12 cellular contexts compared by ENCODE assay signal in the genomic region with DNA sequence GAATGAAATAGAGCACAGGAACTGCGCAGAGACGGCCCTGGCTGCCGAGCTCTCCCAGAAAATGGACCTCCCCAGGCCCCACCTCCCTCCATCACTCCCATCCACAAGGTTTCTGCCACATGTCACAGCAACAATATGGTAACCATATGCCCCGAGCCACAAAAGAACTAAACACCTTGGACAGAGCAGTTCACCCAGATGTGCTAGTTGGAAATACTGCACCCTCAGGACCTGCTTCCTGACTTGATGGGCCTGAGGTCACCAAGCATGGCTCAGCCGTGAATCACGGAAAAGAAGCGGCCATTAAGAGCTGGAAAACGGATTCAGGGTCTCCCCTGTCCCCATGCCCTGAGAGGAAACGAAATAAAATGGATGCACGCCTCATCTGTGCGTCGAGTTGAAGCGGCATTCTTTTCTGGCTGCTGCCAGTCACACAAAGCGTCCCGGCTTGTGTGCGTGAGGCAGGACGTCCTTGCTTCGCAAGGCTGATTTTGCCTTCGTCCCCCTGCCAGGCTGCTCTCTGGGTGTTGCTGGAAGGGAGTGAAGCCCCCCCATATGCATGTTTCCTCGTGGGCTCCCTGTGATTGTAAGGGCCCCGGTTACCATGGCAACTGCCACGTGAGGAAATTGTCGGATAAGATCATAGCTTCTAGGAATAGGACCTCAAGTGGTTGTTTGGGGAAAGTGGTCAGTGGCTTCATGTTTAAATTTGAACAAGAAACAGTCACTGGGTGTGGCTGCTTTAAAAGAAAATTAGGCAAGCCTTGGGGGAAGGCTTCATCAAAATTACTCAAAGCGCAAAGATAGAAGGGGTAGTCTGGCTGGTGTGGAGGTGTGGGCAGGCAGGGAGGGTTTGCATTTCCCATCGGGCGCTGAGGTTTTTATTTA. TPM values are rescaled to one million over a fixed set of nuclear protein-coding genes. Genes with fewer than 3 reads are reported as not detected.
DNase-seq lines count a peak whose midpoint lies in the region; ATAC-seq and TF ChIP-seq lines count a peak whose summit lies in the region.
"Had no signal": no experiment of that assay in that cellular context is flagged by ENCODE, and none has a peak within 500 bp of the region (broad histone marks: within the 10 kb centered on the region; RNA-seq: fewer than 3 reads in every experiment).

No MANE protein-coding gene starts in this region.

- no peaks in the 10 kb centered on the region for H3K9me3 ChIP-seq in neural progenitor cell (ENCODE audit: low read depth)
- H3K9me3 ChIP-seq in HAP-1, result no peaks in the 10 kb centered on the region
- H3K9me3 ChIP-seq: transverse colon had no signal

- no peak overlapping the region for H3K9ac ChIP-seq in neural progenitor cell
- H3K9ac ChIP-seq: KMS-11 had no signal

- H3K4me2 ChIP-seq in neural progenitor cell, result no peak overlapping the region
- H3K4me2 ChIP-seq: KMS-11 had no signal

- no peak overlapping the region for H3K27ac ChIP-seq in neural progenitor cell
- H3K27ac ChIP-seq: KMS-11, transverse colon had no signal

- DNase-seq in NCI-H1105 treated with DMSO at 0.1 percent for 48 hours (lab: John Stamatoyannopoulos, UW) (peak; percentile 15), NCI-H1105 (lab: John Stamatoyannopoulos, UW) (no peak), MV-4-11 (lab: John Stamatoyannopoulos, UW) (peak; percentile 54), dermis blood vessel endothelial cell (peak; percentile 65), neural progenitor cell (ENCODE audit: low spot score) (no peak), HAP-1 (ENCODE audit: low spot score in 2 of 2) (no peak)
- DNase-seq: NCI-H526 treated with DMSO at 0.1 percent for 48 hours, transverse colon had no signal

- H3F3A ChIP-seq in neural progenitor cell (ENCODE audit: low read depth), result no peaks in the 10 kb centered on the region

- H3K9me3 Mint-ChIP-seq in neural progenitor cell, result no peaks in the 10 kb centered on the region
- H3K9me3 Mint-ChIP-seq: activated T-helper 2 cell treated with anti-CD3 and anti-CD28 coated beads, Interferon-gamma antibody, Interleukin-2, Interleukin-4, amounts not matched to agents 10 μg/mL and 5 μg/mL and 100 μg/mL, durations not matched to agents 14 hours and 24 hours and 36 hours had no signal

- H3K27me3 Mint-ChIP-seq in neural progenitor cell (ENCODE audit: insufficient read depth, low read depth), result peaks cover 13% of the 10 kb centered on the region

- no peaks in the 10 kb centered on the region for H3K36me3 ChIP-seq in neural progenitor cell
- H3K36me3 ChIP-seq in HAP-1 (replicated peaks), result no peaks in the 10 kb centered on the region
- H3K36me3 ChIP-seq: transverse colon had no signal

- H3K36me3 Mint-ChIP-seq in neural progenitor cell, result no peaks in the 10 kb centered on the region

- in situ Hi-C loops in HAP-1 (cut with MboI; ENCODE audit: low sequenced_read_pairs), result no loop called here

- H3K4me3 Mint-ChIP-seq in neural progenitor cell, result peak overlapping the region; percentile 10

- H3K4me3 ChIP-seq in neural progenitor cell (no peak overlapping the region), HAP-1 (no peak overlapping the region)
- H3K4me3 ChIP-seq: transverse colon had no signal

- no peaks in the 10 kb centered on the region for H4K20me1 ChIP-seq in neural progenitor cell (ENCODE audit: low read depth)

- ATAC-seq in GM21786 (IDR thresholded peaks at IDR 0.05; ENCODE audit: unreplicated experiment), result no peak
- no peak for ATAC-seq in HG03280 (IDR thresholded peaks at IDR 0.05; ENCODE audit: unreplicated experiment)

- peaks cover 50% of the 10 kb centered on the region for H3K4me1 Mint-ChIP-seq in neural progenitor cell

- H3K4me1 ChIP-seq in neural progenitor cell, result peaks cover 19% of the 10 kb centered on the region
- H3K4me1 ChIP-seq in HAP-1, result no peaks in the 10 kb centered on the region

- H3K27me3 ChIP-seq in neural progenitor cell (peaks cover 6% of the 10 kb centered on the region), HAP-1 (ENCODE audit: low read depth) (no peaks in the 10 kb centered on the region)
- H3K27me3 ChIP-seq: transverse colon had no signal

- no peak for TF ChIP-seq CTCF in neural progenitor cell (IDR thresholded peaks at IDR 0.05)

- H3K79me2 ChIP-seq in neural progenitor cell (ENCODE audit: low read depth), result no peaks in the 10 kb centered on the region

- H2AFZ ChIP-seq in neural progenitor cell (replicated peaks), result no peak overlapping the region

- H3K27ac Mint-ChIP-seq in neural progenitor cell, result peak overlapping the region; percentile 21

RNA-seq across cellular contexts. Expression of a gene that starts 51.7 kb away (rescaled TPM):
- total RNA-seq in dermis blood vessel endothelial cell (210 and 251 TPM in 2 replicates), neural progenitor cell (ENCODE audit: low replicate concordance) (not detected in 2 replicates)

Comparison
In these comparisons a context has a peak if more than half of its experiments do, and no peak if none do; other contexts are left out.
1. DNase-seq: peak in NCI-H1105 treated with DMSO at 0.1 percent for 48 hours (single experiment), MV-4-11 (single experiment) and dermis blood vessel endothelial cell (single experiment); none in NCI-H1105 (single experiment), neural progenitor cell (single experiment) and HAP-1 (0 of 2).
2. RNA of a gene that starts 51.7 kb away (total RNA-seq): 210 to 251 TPM in dermis blood vessel endothelial cell; not detected in neural progenitor cell; every median in the first group is over 100 times any median in the second.